ENCODE assay signal across 9 cellular contexts in the genomic region with DNA sequence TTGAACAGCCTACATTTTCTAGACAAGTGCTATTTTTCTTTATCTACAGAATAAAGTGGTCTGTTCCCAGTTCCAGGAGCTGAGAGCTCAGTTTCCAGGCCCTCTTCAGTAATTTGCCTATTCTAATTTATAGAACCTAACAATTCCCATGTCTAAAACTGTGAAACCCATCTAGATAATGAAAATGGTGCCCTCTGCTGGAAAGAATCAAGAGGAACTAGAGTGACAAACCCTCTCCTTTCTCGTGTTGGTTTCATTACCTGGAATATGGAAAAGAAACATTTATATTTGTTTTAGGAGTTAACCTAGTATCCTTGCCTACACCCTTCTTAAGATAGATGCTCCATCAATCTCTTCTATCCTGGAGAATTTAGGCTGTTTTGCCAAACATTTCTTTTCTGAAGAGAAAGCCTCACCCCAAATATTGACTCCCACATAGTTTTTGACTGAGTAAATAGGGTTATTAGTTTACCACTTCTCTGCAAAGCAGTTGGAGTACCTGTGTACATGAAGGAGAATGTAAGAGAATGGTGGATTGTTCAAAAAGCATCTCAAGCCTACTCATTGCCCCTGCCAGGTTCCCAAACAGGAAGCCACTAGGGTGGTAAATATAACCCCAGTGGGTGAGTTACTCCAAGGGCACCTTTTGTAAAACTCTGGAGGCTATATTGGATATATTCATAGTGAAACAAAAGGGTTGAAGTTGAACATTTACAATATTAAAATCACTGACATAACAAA.
DNase-seq lines count a peak whose midpoint lies in the region; ATAC-seq and TF ChIP-seq lines count a peak whose summit lies in the region.
"Had no signal": no experiment of that assay in that cellular context is flagged by ENCODE, and none has a peak within 500 bp of the region (broad histone marks: within the 10 kb centered on the region; RNA-seq: fewer than 3 reads in every experiment).

No MANE protein-coding gene starts in this region.

- peak; percentile 69 for ATAC-seq in activated CD8-positive, alpha-beta memory T cell treated with anti-CD3 and anti-CD28 coated beads, Interleukin-2, amount 10 ng/mL, durations not matched to agents 7 days and 5 days
- ATAC-seq in HG02840 (IDR thresholded peaks at IDR 0.05; ENCODE audit: low FRiP score, unreplicated experiment) (peak; percentile 57), HG02588 (IDR thresholded peaks at IDR 0.05; ENCODE audit: unreplicated experiment) (no peak)

- H2AFZ ChIP-seq in smooth muscle cell (ENCODE audit: low read depth), result no peak overlapping the region

- no peaks in the 10 kb centered on the region for H3K9me3 Mint-ChIP-seq in activated CD8-positive, alpha-beta memory T cell treated with anti-CD3 and anti-CD28 coated beads, Interleukin-2, amount 10 ng/mL, durations not matched to agents 7 days and 5 days (ENCODE audit: low read depth)

- H4K20me1 ChIP-seq in smooth muscle cell (ENCODE audit: low read depth), result no peaks in the 10 kb centered on the region

- H3K27me3 ChIP-seq in right atrium auricular region (no peaks in the 10 kb centered on the region), smooth muscle cell (ENCODE audit: low read depth) (no peaks in the 10 kb centered on the region)

- H3K27me3 Mint-ChIP-seq in activated CD8-positive, alpha-beta memory T cell treated with anti-CD3 and anti-CD28 coated beads, Interleukin-2, amount 10 ng/mL, durations not matched to agents 7 days and 5 days, result no peaks in the 10 kb centered on the region
- H3K27me3 Mint-ChIP-seq: activated naive CD8-positive, alpha-beta T cell had no signal

- H3K4me3 ChIP-seq in right atrium auricular region, result no peak overlapping the region
- H3K4me3 ChIP-seq in smooth muscle cell, result no peak overlapping the region

- no peaks in the 10 kb centered on the region for H3K9me3 ChIP-seq in right atrium auricular region
- no peaks in the 10 kb centered on the region for H3K9me3 ChIP-seq in smooth muscle cell (replicated peaks; ENCODE audit: low read depth)

- H3K9ac ChIP-seq in smooth muscle cell (ENCODE audit: low read depth), result no peak overlapping the region

- TF ChIP-seq CTCF in right atrium auricular region (IDR thresholded peaks at IDR 0.05) (peak; percentile 62 to 76), smooth muscle cell (IDR thresholded peaks at IDR 0.05; ENCODE audit: borderline replicate concordance, insufficient read depth, poor library complexity, severe bottlenecking) (peak; percentile 75)

- CTCF ChIA-PET in activated CD8-positive, alpha-beta memory T cell treated with anti-CD3 and anti-CD28 coated beads, Interleukin-2, amount 10 ng/mL, durations not matched to agents 7 days and 5 days (lab: Charles Lee), result interaction anchor here (0.9 to 3.5 kb wide), 8 partner anchors 25 to 608 kb away, joined by 3 to 21 read pairs (median 6); no protein-coding TSS in a partner anchor

- no peak overlapping the region for H3K27ac Mint-ChIP-seq in activated CD8-positive, alpha-beta memory T cell treated with anti-CD3 and anti-CD28 coated beads, Interleukin-2, amount 10 ng/mL, durations not matched to agents 7 days and 5 days
- H3K27ac Mint-ChIP-seq: activated naive CD8-positive, alpha-beta T cell had no signal

- no peak overlapping the region for H3K4me3 Mint-ChIP-seq in activated CD8-positive, alpha-beta memory T cell treated with anti-CD3 and anti-CD28 coated beads, Interleukin-2, amount 10 ng/mL, durations not matched to agents 7 days and 5 days
- H3K4me3 Mint-ChIP-seq: activated naive CD8-positive, alpha-beta T cell had no signal

- H3K4me1 Mint-ChIP-seq in activated CD8-positive, alpha-beta memory T cell treated with anti-CD3 and anti-CD28 coated beads, Interleukin-2, amount 10 ng/mL, durations not matched to agents 7 days and 5 days, result peaks cover 7% of the 10 kb centered on the region

- H3K27ac ChIP-seq in right atrium auricular region (no peak overlapping the region), smooth muscle cell (ENCODE audit: low read depth) (peak overlapping the region; percentile 15)

- no peaks in the 10 kb centered on the region for H3K79me2 ChIP-seq in smooth muscle cell (ENCODE audit: low read depth)

- DNase-seq in activated CD8-positive, alpha-beta memory T cell treated with anti-CD3 and anti-CD28 coated beads, Interleukin-2, amount 10 ng/mL, durations not matched to agents 7 days and 5 days, result no peak
- no peak for DNase-seq in activated CD8-positive, alpha-beta memory T cell treated with anti-CD3 and anti-CD28 coated beads, Interleukin-2, amount 50 U/mL, for 4 hours
- DNase-seq in NCI-H226, result peak; percentile 44
- DNase-seq in amniotic epithelial cell (ENCODE audit: low read depth), result peak; percentile 62
- DNase-seq in right atrium auricular region (ENCODE audit: low spot score), result no peak
- no peak for DNase-seq in smooth muscle cell (lab: John Stamatoyannopoulos, UW; ENCODE audit: unreplicated experiment)

- H3K36me3 ChIP-seq in right atrium auricular region (no peaks in the 10 kb centered on the region), smooth muscle cell (ENCODE audit: low read depth) (no peaks in the 10 kb centered on the region)

- WGBS in smooth muscle cell (ENCODE audit: low lambda C conversion rate), result 16% methylated on average over 1 of the region's 1 CpG

- H3K4me2 ChIP-seq in smooth muscle cell, result peak overlapping the region; percentile 40

- H3F3A ChIP-seq in smooth muscle cell (ENCODE audit: low read depth), result no peaks in the 10 kb centered on the region

- peaks cover 0 to 17% of the 10 kb centered on the region in 2 donors for H3K4me1 ChIP-seq in right atrium auricular region
- H3K4me1 ChIP-seq in smooth muscle cell (ENCODE audit: low read depth), result peaks cover 4% of the 10 kb centered on the region

- H3K36me3 Mint-ChIP-seq in activated CD8-positive, alpha-beta memory T cell treated with anti-CD3 and anti-CD28 coated beads, Interleukin-2, amount 10 ng/mL, durations not matched to agents 7 days and 5 days, result no peaks in the 10 kb centered on the region

Comparison
In these comparisons a context has a peak if more than half of its experiments do, and no peak if none do; other contexts are left out.
1. DNase-seq: peak in NCI-H226 (single experiment) and amniotic epithelial cell (single experiment); none in activated CD8-positive, alpha-beta memory T cell treated with anti-CD3 and anti-CD28 coated beads, Interleukin-2, amount 10 ng/mL, durations not matched to agents 7 days and 5 days (single experiment), activated CD8-positive, alpha-beta memory T cell treated with anti-CD3 and anti-CD28 coated beads, Interleukin-2, amount 50 U/mL, for 4 hours (single experiment), right atrium auricular region (single experiment) and smooth muscle cell (single experiment).